Comparison of ENCODE assay signal across 8 cellular contexts in the genomic region with DNA sequence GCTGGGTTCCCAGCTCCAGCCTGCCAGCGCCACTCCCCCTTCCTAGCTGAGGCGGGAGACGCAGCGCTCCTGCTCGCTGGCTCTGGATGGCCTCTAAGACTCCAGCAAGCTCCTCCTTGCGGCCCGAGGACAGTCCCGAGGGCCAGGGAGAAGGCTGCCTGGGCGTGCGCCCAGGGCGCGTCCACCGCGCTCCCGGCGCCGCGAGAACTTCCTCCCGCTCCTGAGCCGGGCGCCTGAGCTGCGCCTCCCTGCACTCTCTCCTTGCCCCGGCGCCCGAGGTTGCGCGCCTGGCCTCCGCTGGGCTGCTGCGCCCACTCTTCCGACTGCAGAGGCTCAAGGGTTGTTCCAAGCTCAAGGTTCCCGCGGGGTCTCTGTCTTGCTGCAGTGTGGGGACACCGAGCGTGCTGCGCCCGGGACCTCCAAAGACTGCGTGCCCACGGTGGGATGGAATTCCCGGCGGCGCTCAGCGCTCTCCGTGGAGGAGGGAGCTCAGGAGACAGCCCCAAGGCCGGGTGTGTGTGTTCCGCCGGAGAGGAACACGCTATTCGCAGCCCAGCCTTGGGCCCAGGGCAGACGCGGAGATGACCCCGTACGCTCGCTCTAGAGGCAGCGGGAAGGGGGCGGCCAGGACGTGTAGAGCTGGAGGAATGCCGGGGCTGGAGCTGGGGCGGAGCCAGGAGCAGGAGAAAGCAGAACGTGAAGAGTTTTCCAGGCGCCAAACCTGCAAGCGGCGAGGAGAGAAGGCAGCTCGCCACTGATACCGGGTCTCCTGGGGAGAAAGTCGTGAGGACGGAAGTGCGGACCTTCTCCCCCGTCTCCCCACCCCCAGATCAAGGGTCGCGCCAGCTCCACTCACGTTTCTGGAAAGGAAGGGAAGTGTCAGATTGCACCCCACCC. TPM values are rescaled to one million over a fixed set of nuclear protein-coding genes. Genes with fewer than 3 reads are reported as not detected.
A peak's percentile ranks its signal among the peaks of the same experiment; 100 is the strongest.
DNase-seq lines count a peak whose midpoint lies in the region; ATAC-seq and TF ChIP-seq lines count a peak whose summit lies in the region.

A gene with protein sequence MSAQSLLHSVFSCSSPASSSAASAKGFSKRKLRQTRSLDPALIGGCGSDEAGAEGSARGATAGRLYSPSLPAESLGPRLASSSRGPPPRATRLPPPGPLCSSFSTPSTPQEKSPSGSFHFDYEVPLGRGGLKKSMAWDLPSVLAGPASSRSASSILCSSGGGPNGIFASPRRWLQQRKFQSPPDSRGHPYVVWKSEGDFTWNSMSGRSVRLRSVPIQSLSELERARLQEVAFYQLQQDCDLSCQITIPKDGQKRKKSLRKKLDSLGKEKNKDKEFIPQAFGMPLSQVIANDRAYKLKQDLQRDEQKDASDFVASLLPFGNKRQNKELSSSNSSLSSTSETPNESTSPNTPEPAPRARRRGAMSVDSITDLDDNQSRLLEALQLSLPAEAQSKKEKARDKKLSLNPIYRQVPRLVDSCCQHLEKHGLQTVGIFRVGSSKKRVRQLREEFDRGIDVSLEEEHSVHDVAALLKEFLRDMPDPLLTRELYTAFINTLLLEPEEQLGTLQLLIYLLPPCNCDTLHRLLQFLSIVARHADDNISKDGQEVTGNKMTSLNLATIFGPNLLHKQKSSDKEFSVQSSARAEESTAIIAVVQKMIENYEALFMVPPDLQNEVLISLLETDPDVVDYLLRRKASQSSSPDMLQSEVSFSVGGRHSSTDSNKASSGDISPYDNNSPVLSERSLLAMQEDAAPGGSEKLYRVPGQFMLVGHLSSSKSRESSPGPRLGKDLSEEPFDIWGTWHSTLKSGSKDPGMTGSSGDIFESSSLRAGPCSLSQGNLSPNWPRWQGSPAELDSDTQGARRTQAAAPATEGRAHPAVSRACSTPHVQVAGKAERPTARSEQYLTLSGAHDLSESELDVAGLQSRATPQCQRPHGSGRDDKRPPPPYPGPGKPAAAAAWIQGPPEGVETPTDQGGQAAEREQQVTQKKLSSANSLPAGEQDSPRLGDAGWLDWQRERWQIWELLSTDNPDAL (N-terminal part only) (minus strand): TSS at position 777 of the 897 bp plus-strand sequence. CDS start 1,092 bp downstream, outside the sequence.

- no peak for ATAC-seq in stimulated activated effector memory CD8-positive, alpha-beta T cell treated with anti-CD3 and anti-CD28 coated beads, Interleukin-12 subunit alpha, Interleukin-12 subunit beta, amount 100 ng/mL, for 72 hours
- ATAC-seq in HG02798 (IDR thresholded peaks at IDR 0.05; ENCODE audit: poor library complexity, unreplicated experiment) = no peak

- H3K36me3 ChIP-seq in adipocyte (ENCODE audit: control insufficient read depth, insufficient read depth, low read length, severe bottlenecking) (no peaks in the 10 kb centered on the region), MM.1S (replicated peaks; ENCODE audit: insufficient read depth, low read length) (no peaks in the 10 kb centered on the region)

- no peak within 1 kb of the TSS for H3K27ac Mint-ChIP-seq in activated naive CD4-positive, alpha-beta T cell treated with anti-CD3 and anti-CD28 coated beads for 36 hours
- no peak within 1 kb of the TSS for H3K27ac Mint-ChIP-seq in stimulated activated effector memory CD8-positive, alpha-beta T cell treated with anti-CD3 and anti-CD28 coated beads, Interleukin-12 subunit alpha, Interleukin-12 subunit beta, amount 100 ng/mL, for 72 hours

- no peaks in the 10 kb centered on the region for H4K20me1 ChIP-seq in MM.1S (ENCODE audit: insufficient read depth, low read length)

- H3K4me1 Mint-ChIP-seq in activated naive CD4-positive, alpha-beta T cell treated with anti-CD3 and anti-CD28 coated beads for 36 hours (ENCODE audit: low read depth) = no peaks in the 10 kb centered on the region
- H3K4me1 Mint-ChIP-seq in stimulated activated effector memory CD8-positive, alpha-beta T cell treated with anti-CD3 and anti-CD28 coated beads, Interleukin-12 subunit alpha, Interleukin-12 subunit beta, amount 100 ng/mL, for 72 hours = no peaks in the 10 kb centered on the region

- H3K4me1 ChIP-seq in adipocyte (ENCODE audit: control insufficient read depth, insufficient read depth, low read length) = no peaks in the 10 kb centered on the region
- no peaks in the 10 kb centered on the region for H3K4me1 ChIP-seq in MM.1S (ENCODE audit: low read length)

- no peaks in the 10 kb centered on the region for H3K36me3 Mint-ChIP-seq in activated naive CD4-positive, alpha-beta T cell treated with anti-CD3 and anti-CD28 coated beads for 36 hours (ENCODE audit: low read depth)
- H3K36me3 Mint-ChIP-seq in stimulated activated effector memory CD8-positive, alpha-beta T cell treated with anti-CD3 and anti-CD28 coated beads, Interleukin-12 subunit alpha, Interleukin-12 subunit beta, amount 100 ng/mL, for 72 hours = no peaks in the 10 kb centered on the region

- no peak for TF ChIP-seq CTCF in MM.1S (IDR thresholded peaks at IDR 0.05; ENCODE audit: low read length)

- intact Hi-C loops in activated naive CD4-positive, alpha-beta T cell treated with anti-CD3 and anti-CD28 coated beads for 36 hours (cut with micrococcal nuclease) = no loop called here

- peak within 1 kb of the TSS; percentile 75 for H3K9ac ChIP-seq in adipocyte (ENCODE audit: low read length)
- H3K9ac ChIP-seq in MM.1S (ENCODE audit: low read length) = no peak within 1 kb of the TSS

- H3K79me2 ChIP-seq in MM.1S (ENCODE audit: low read length) = no peaks in the 10 kb centered on the region

- peaks cover 25% of the 10 kb centered on the region for H3K27me3 ChIP-seq in adipocyte (replicated peaks; ENCODE audit: control insufficient read depth, insufficient read depth, low read length)
- no peaks in the 10 kb centered on the region for H3K27me3 ChIP-seq in MM.1S (replicated peaks; ENCODE audit: insufficient read depth, low read length)

- no peak within 1 kb of the TSS for H2AFZ ChIP-seq in MM.1S (ENCODE audit: low read length)

- H3K9me2 ChIP-seq in MM.1S (replicated peaks; ENCODE audit: insufficient read depth, low read length) = no peaks in the 10 kb centered on the region

- peak within 1 kb of the TSS; percentile 82 for H3K4me3 ChIP-seq in adipocyte (ENCODE audit: low read length)
- H3K4me3 ChIP-seq in iPS-18c (ENCODE audit: insufficient read depth, low read depth, low read length) = peak within 1 kb of the TSS; percentile 58
- no peak within 1 kb of the TSS for H3K4me3 ChIP-seq in MM.1S (ENCODE audit: low read length)

- H3K9me3 Mint-ChIP-seq in activated naive CD4-positive, alpha-beta T cell treated with anti-CD3 and anti-CD28 coated beads for 36 hours = no peaks in the 10 kb centered on the region
- H3K9me3 Mint-ChIP-seq in stimulated activated effector memory CD8-positive, alpha-beta T cell treated with anti-CD3 and anti-CD28 coated beads, Interleukin-12 subunit alpha, Interleukin-12 subunit beta, amount 100 ng/mL, for 72 hours = no peaks in the 10 kb centered on the region

- no peak within 1 kb of the TSS for H3K4me2 ChIP-seq in MM.1S (ENCODE audit: low read depth, low read length)

- no peaks in the 10 kb centered on the region for H3F3A ChIP-seq in MM.1S (ENCODE audit: insufficient read depth, low read length)

- peak within 1 kb of the TSS; percentile 39 for H3K4me3 Mint-ChIP-seq in activated naive CD4-positive, alpha-beta T cell treated with anti-CD3 and anti-CD28 coated beads for 36 hours
- peak within 1 kb of the TSS; percentile 20 for H3K4me3 Mint-ChIP-seq in stimulated activated effector memory CD8-positive, alpha-beta T cell treated with anti-CD3 and anti-CD28 coated beads, Interleukin-12 subunit alpha, Interleukin-12 subunit beta, amount 100 ng/mL, for 72 hours

- no peaks in the 10 kb centered on the region for H3K9me3 ChIP-seq in adipocyte (ENCODE audit: control insufficient read depth, low read length)
- peaks cover 2% of the 10 kb centered on the region for H3K9me3 ChIP-seq in iPS-18c (ENCODE audit: control insufficient read depth, insufficient read depth, low read length)
- H3K9me3 ChIP-seq in MM.1S (replicated peaks; ENCODE audit: insufficient read depth, low read length) = no peaks in the 10 kb centered on the region

- no peak within 1 kb of the TSS for H3K27ac ChIP-seq in MM.1S (ENCODE audit: low read length)

- CTCF ChIA-PET in activated naive CD4-positive, alpha-beta T cell treated with anti-CD3 and anti-CD28 coated beads for 36 hours (lab: Charles Lee) = no interaction called here

- H3K27me3 Mint-ChIP-seq in activated naive CD4-positive, alpha-beta T cell treated with anti-CD3 and anti-CD28 coated beads for 36 hours (ENCODE audit: low read depth) = peaks cover 56% of the 10 kb centered on the region

- no peak for DNase-seq in activated naive CD4-positive, alpha-beta T cell treated with anti-CD3 and anti-CD28 coated beads for 36 hours
- DNase-seq in activated naive CD4-positive, alpha-beta T cell treated with anti-CD3 and anti-CD28 coated beads, Interleukin-2, amount 50 U/mL, for 16 hours = no peak
- DNase-seq in adipocyte (ENCODE audit: low read depth) (peak; percentile 69), occipital lobe (lab: John Stamatoyannopoulos, UW) (no peak), MM.1S (no peak)
- DNase-seq in stimulated activated effector memory CD8-positive, alpha-beta T cell treated with anti-CD3 and anti-CD28 coated beads, Interleukin-12 subunit alpha, Interleukin-12 subunit beta, amount 100 ng/mL, for 72 hours (ENCODE audit: low spot score in 2 of 2) = no peak

RNA-seq across cellular contexts. Expression of the gene that starts here (rescaled TPM):
- total RNA-seq in activated naive CD4-positive, alpha-beta T cell treated with anti-CD3 and anti-CD28 coated beads for 36 hours = not detected
- total RNA-seq in occipital lobe = 0.78 TPM
